Comparison of ENCODE assay signal across 2 cellular contexts in the genomic region with DNA sequence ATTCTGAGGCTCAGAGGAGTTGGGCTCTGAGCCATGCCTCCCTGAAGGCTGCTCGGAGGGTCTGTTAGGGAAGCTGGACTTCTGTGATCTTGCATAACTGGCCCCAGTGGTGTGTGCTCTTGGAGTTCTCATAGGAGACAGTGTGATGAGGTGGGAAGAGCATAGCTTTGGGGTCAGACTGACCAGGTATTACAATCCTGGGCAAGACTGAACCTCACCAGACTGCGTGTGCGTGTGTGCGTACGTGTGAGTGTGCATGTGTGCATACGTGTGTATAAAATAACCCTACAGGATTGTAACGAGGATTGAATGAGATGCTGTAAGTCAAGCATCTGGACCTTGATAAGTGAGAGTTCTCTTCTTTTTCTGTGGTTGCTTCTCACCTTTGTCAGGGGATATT.
A peak's percentile ranks its signal among the peaks of the same experiment; 100 is the strongest.
TF ChIP-seq lines count a peak whose summit lies in the region.

No MANE protein-coding gene starts in this region.

TF ChIP-seq in HepG2, 621 proteins besides CTCF, POLR2A, EP300 and RAD21 (continues in another document):
- TF ChIP-seq PLRG1 (conservative IDR thresholded peaks at IDR 0.05) (no peak), ZNF510 (CRISPR knock-in tag; IDR thresholded peaks at IDR 0.05; ENCODE audit: low read depth) (no peak), ZNF572 (CRISPR knock-in tag; IDR thresholded peaks at IDR 0.05) (no peak), MYC (CRISPR knock-in tag; IDR thresholded peaks at IDR 0.05; ENCODE audit: borderline replicate concordance) (0 out of 2 replicates have a peak, but pooled peaks have one; percentile 18), ZNF7 (CRISPR knock-in tag; IDR thresholded peaks at IDR 0.05) (no peak), RAD51 (IDR thresholded peaks at IDR 0.05; ENCODE audit: borderline replicate concordance) (no peak), ZSCAN25 (CRISPR knock-in tag; IDR thresholded peaks at IDR 0.05) (no peak), POLR2AphosphoS5 (IDR thresholded peaks at IDR 0.05; ENCODE audit: low read depth, low read length) (peak; percentile 63), ZNF766 (CRISPR knock-in tag; IDR thresholded peaks at IDR 0.05; ENCODE audit: borderline replicate concordance) (0 out of 2 replicates have a peak, but pooled peaks have one; percentile 55), TBX3 (IDR thresholded peaks at IDR 0.05; ENCODE audit: borderline replicate concordance) (no peak), HMG20B (CRISPR knock-in tag; conservative IDR thresholded peaks at IDR 0.05) (no peak), POLR2G (IDR thresholded peaks at IDR 0.05; ENCODE audit: low read depth, low read length) (peak; percentile 18; the same call in 1 of the 2 replicates), KLF12 (CRISPR knock-in tag; IDR thresholded peaks at IDR 0.05; ENCODE audit: borderline replicate concordance) (no peak), ZFX (CRISPR knock-in tag; IDR thresholded peaks at IDR 0.05; ENCODE audit: low read depth) (no peak), ZNF205 (CRISPR knock-in tag; IDR thresholded peaks at IDR 0.05) (no peak), ZNF430 (CRISPR knock-in tag; IDR thresholded peaks at IDR 0.05) (no peak)
- TF ChIP-seq, protein P1, sequence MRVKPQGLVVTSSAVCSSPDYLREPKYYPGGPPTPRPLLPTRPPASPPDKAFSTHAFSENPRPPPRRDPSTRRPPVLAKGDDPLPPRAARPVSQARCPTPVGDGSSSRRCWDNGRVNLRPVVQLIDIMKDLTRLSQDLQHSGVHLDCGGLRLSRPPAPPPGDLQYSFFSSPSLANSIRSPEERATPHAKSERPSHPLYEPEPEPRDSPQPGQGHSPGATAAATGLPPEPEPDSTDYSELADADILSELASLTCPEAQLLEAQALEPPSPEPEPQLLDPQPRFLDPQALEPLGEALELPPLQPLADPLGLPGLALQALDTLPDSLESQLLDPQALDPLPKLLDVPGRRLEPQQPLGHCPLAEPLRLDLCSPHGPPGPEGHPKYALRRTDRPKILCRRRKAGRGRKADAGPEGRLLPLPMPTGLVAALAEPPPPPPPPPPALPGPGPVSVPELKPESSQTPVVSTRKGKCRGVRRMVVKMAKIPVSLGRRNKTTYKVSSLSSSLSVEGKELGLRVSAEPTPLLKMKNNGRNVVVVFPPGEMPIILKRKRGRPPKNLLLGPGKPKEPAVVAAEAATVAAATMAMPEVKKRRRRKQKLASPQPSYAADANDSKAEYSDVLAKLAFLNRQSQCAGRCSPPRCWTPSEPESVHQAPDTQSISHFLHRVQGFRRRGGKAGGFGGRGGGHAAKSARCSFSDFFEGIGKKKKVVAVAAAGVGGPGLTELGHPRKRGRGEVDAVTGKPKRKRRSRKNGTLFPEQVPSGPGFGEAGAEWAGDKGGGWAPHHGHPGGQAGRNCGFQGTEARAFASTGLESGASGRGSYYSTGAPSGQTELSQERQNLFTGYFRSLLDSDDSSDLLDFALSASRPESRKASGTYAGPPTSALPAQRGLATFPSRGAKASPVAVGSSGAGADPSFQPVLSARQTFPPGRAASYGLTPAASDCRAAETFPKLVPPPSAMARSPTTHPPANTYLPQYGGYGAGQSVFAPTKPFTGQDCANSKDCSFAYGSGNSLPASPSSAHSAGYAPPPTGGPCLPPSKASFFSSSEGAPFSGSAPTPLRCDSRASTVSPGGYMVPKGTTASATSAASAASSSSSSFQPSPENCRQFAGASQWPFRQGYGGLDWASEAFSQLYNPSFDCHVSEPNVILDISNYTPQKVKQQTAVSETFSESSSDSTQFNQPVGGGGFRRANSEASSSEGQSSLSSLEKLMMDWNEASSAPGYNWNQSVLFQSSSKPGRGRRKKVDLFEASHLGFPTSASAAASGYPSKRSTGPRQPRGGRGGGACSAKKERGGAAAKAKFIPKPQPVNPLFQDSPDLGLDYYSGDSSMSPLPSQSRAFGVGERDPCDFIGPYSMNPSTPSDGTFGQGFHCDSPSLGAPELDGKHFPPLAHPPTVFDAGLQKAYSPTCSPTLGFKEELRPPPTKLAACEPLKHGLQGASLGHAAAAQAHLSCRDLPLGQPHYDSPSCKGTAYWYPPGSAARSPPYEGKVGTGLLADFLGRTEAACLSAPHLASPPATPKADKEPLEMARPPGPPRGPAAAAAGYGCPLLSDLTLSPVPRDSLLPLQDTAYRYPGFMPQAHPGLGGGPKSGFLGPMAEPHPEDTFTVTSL (CRISPR knock-in tag; IDR thresholded peaks at IDR 0.05; ENCODE audit: borderline replicate concordance), result no peak
- TF ChIP-seq, protein P2, sequence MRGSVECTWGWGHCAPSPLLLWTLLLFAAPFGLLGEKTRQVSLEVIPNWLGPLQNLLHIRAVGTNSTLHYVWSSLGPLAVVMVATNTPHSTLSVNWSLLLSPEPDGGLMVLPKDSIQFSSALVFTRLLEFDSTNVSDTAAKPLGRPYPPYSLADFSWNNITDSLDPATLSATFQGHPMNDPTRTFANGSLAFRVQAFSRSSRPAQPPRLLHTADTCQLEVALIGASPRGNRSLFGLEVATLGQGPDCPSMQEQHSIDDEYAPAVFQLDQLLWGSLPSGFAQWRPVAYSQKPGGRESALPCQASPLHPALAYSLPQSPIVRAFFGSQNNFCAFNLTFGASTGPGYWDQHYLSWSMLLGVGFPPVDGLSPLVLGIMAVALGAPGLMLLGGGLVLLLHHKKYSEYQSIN (CRISPR knock-in tag; IDR thresholded peaks at IDR 0.05; ENCODE audit: borderline replicate concordance), result no peak
- TF ChIP-seq, protein P3, sequence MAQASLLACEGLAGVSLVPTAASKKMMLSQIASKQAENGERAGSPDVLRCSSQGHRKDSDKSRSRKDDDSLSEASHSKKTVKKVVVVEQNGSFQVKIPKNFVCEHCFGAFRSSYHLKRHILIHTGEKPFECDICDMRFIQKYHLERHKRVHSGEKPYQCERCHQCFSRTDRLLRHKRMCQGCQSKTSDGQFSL (CRISPR knock-in tag; IDR thresholded peaks at IDR 0.05), result no peak
- TF ChIP-seq, protein P4, sequence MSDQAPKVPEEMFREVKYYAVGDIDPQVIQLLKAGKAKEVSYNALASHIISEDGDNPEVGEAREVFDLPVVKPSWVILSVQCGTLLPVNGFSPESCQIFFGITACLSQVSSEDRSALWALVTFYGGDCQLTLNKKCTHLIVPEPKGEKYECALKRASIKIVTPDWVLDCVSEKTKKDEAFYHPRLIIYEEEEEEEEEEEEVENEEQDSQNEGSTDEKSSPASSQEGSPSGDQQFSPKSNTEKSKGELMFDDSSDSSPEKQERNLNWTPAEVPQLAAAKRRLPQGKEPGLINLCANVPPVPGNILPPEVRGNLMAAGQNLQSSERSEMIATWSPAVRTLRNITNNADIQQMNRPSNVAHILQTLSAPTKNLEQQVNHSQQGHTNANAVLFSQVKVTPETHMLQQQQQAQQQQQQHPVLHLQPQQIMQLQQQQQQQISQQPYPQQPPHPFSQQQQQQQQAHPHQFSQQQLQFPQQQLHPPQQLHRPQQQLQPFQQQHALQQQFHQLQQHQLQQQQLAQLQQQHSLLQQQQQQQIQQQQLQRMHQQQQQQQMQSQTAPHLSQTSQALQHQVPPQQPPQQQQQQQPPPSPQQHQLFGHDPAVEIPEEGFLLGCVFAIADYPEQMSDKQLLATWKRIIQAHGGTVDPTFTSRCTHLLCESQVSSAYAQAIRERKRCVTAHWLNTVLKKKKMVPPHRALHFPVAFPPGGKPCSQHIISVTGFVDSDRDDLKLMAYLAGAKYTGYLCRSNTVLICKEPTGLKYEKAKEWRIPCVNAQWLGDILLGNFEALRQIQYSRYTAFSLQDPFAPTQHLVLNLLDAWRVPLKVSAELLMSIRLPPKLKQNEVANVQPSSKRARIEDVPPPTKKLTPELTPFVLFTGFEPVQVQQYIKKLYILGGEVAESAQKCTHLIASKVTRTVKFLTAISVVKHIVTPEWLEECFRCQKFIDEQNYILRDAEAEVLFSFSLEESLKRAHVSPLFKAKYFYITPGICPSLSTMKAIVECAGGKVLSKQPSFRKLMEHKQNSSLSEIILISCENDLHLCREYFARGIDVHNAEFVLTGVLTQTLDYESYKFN (CRISPR knock-in tag; conservative IDR thresholded peaks at IDR 0.05), result no peak

TF ChIP-seq in H1, 55 proteins besides CTCF, POLR2A, EP300 and RAD21:
- TF ChIP-seq, protein P5, sequence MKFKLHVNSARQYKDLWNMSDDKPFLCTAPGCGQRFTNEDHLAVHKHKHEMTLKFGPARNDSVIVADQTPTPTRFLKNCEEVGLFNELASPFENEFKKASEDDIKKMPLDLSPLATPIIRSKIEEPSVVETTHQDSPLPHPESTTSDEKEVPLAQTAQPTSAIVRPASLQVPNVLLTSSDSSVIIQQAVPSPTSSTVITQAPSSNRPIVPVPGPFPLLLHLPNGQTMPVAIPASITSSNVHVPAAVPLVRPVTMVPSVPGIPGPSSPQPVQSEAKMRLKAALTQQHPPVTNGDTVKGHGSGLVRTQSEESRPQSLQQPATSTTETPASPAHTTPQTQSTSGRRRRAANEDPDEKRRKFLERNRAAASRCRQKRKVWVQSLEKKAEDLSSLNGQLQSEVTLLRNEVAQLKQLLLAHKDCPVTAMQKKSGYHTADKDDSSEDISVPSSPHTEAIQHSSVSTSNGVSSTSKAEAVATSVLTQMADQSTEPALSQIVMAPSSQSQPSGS (IDR thresholded peaks at IDR 0.05; ENCODE audit: low read length), result no peak
- TF ChIP-seq CBX5 (IDR thresholded peaks at IDR 0.05; ENCODE audit: low read depth, low read length), result no peak
- no peak for TF ChIP-seq GTF2F1 (IDR thresholded peaks at IDR 0.05; ENCODE audit: borderline replicate concordance, low read depth, low read length)
- TF ChIP-seq SUZ12 (IDR thresholded peaks at IDR 0.05; ENCODE audit: low read length), result no peak
